29 cellular contexts compared by ENCODE assay signal in the genomic region with DNA sequence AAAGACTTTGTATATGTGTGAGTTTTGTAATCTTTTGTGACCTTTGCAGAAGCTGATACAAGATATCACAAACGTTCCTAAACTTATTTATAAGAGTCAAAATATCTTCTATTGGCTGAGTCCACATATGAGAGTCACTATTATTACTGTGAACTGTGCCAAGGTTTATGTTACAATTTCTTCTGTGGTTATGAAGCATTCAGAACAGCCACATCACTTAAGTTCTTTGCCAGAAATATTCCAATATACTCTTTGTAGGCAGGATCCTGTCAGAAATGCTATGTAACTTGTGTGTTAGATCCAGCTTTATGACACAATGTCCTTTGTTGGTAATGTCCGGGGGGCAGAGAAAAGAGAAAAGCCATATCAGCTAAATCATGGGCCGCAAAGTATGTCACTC.
"Had no signal": no experiment of that assay in that cellular context is flagged by ENCODE, and none has a peak within 500 bp of the region (broad histone marks: within the 10 kb centered on the region; RNA-seq: fewer than 3 reads in every experiment).

No MANE protein-coding gene starts in this region.

- H3K9me3 ChIP-seq: ascending aorta, breast epithelium, esophagus muscularis mucosa, gastroesophageal sphincter, heart right ventricle had no signal

- DNase-seq: activated B cell treated with CpG ODN at 0.5 μM for 24 hours; activated CD4-positive, alpha-beta T cell treated with anti-CD3 and anti-CD28 coated beads for 48 hours; activated CD4-positive, alpha-beta T cell treated with anti-CD3 and anti-CD28 coated beads, Interleukin-2, amount 50 U/mL, for 1 hour; activated CD4-positive, alpha-beta T cell treated with anti-CD3 and anti-CD28 coated beads, Interleukin-2, amount 50 U/mL, for 48 hours; activated CD8-positive, alpha-beta memory T cell treated with anti-CD3 and anti-CD28 coated beads for 24 hours; activated CD8-positive, alpha-beta T cell treated with anti-CD3 and anti-CD28 coated beads for 36 hours; activated effector memory CD4-positive, alpha-beta T cell treated with Interleukin-2 at 50 U/mL for 16 hours; activated gamma-delta T cell treated with Interleukin-2 at 50 U/mL for 16 hours; activated naive CD4-positive, alpha-beta T cell treated with anti-CD3 and anti-CD28 coated beads, Interleukin-2, amount 50 U/mL, for 16 hours; activated naive CD4-positive, alpha-beta T cell treated with Interleukin-2 at 50 U/mL for 16 hours; activated T-cell treated with anti-CD3 and anti-CD28 coated beads, Interleukin-2, amount 50 U/mL, for 4 hours; cortex of kidney; dermis blood vessel endothelial cell; effector CD4-positive, alpha-beta T cell; effector memory CD8-positive, alpha-beta T cell; erythroblast; foreskin melanocyte; heart right ventricle; T-helper 1 cell; T-helper 17 cell; T1000; WERI-Rb-1 had no signal

- H2AFZ ChIP-seq: hepatocyte had no signal

- H3K27ac ChIP-seq: ascending aorta, breast epithelium, esophagus muscularis mucosa, gastroesophageal sphincter, heart right ventricle, hepatocyte, WERI-Rb-1 had no signal

- H3K4me1 ChIP-seq: ascending aorta, breast epithelium, esophagus muscularis mucosa, gastroesophageal sphincter, heart right ventricle had no signal

- H3K27me3 ChIP-seq: ascending aorta, breast epithelium, esophagus muscularis mucosa, gastroesophageal sphincter, heart right ventricle, hepatocyte had no signal

- ATAC-seq: activated CD4-positive, CD25-positive, alpha-beta regulatory T cell treated with anti-CD3 and anti-CD28 coated beads, Interleukin-2, amount 50 U/mL, for 24 hours; activated CD8-positive, alpha-beta T cell treated with anti-CD3 and anti-CD28 coated beads for 36 hours; activated T-cell treated with anti-CD3 and anti-CD28 coated beads, Interleukin-2, amount 50 U/mL, for 4 hours; activated T-helper 17 cell treated with anti-CD3 and anti-CD28 coated beads, Interleukin-2, amount 50 U/mL, for 72 hours; effector memory CD8-positive, alpha-beta T cell; gastroesophageal sphincter; heart right ventricle; T-helper 17 cell had no signal

- H3K36me3 ChIP-seq: ascending aorta, breast epithelium, esophagus muscularis mucosa, gastroesophageal sphincter, heart right ventricle, WERI-Rb-1 had no signal

- H3K4me3 ChIP-seq: ascending aorta, breast epithelium, esophagus muscularis mucosa, gastroesophageal sphincter, heart right ventricle, hepatocyte had no signal

- H3K4me2 ChIP-seq: hepatocyte had no signal

- H3K79me2 ChIP-seq: hepatocyte had no signal
